Comparison of ENCODE assay signal across 14 cellular contexts in genomic region chr3:151971814-151972579, GRCh38.
DNase-seq lines count a peak whose midpoint lies in the region; ATAC-seq, FAIRE-seq and TF ChIP-seq lines count a peak whose summit lies in the region.
"Had no signal": no experiment of that assay in that cellular context is flagged by ENCODE, and none has a peak within 500 bp of the region (broad histone marks: within the 10 kb centered on the region; RNA-seq: fewer than 3 reads in every experiment).

No MANE protein-coding gene starts in this region.

- H3K27me3 ChIP-seq in bronchial epithelial cell (ENCODE audit: control insufficient read depth, insufficient read depth, low read length) (no peaks in the 10 kb centered on the region), pancreas (no peaks in the 10 kb centered on the region)

- no peaks in the 10 kb centered on the region for H3K27me3 Mint-ChIP-seq in activated CD4-positive, alpha-beta T cell treated with anti-CD3 and anti-CD28 coated beads for 36 hours
- H3K27me3 Mint-ChIP-seq: CD4-positive, alpha-beta T cell had no signal

- no peak overlapping the region for H3K27ac ChIP-seq in pancreas
- H3K27ac ChIP-seq: GM23248 had no signal

- CTCF ChIA-PET in activated CD4-positive, alpha-beta T cell treated with anti-CD3 and anti-CD28 coated beads for 36 hours (lab: Charles Lee), result interaction anchor here (0.5 kb wide), 1 partner anchor 77 kb away, joined by 3 read pairs; no protein-coding TSS in a partner anchor

- H3K4me1 ChIP-seq in pancreas, result peaks cover 0 to 14% (median 6%) of the 10 kb centered on the region in 3 donors

- no peak overlapping the region for H3K4me3 Mint-ChIP-seq in activated CD4-positive, alpha-beta T cell treated with anti-CD3 and anti-CD28 coated beads for 36 hours
- H3K4me3 Mint-ChIP-seq: activated T-cell treated with anti-CD3 and anti-CD28 coated beads, Interleukin-2, amount 50 U/mL, for 72 hours; CD4-positive, alpha-beta T cell had no signal

- H3K4me3 ChIP-seq in bronchial epithelial cell (ENCODE audit: low read depth, low read length) (no peak overlapping the region), pancreas (no peak overlapping the region)
- H3K4me3 ChIP-seq: GM23248 had no signal

- H3K36me3 ChIP-seq in bronchial epithelial cell (ENCODE audit: control insufficient read depth, insufficient read depth, low read length), result no peaks in the 10 kb centered on the region
- H3K36me3 ChIP-seq in pancreas, result no peaks in the 10 kb centered on the region

- TF ChIP-seq CTCF in bronchial epithelial cell (IDR thresholded peaks at IDR 0.05; ENCODE audit: insufficient read depth, low read length, severe bottlenecking) (no peak), pancreas (IDR thresholded peaks at IDR 0.05) (no peak)

- H3K9me3 ChIP-seq in pancreas, result no peaks in the 10 kb centered on the region

- no peaks in the 10 kb centered on the region for H3K4me1 Mint-ChIP-seq in activated CD4-positive, alpha-beta T cell treated with anti-CD3 and anti-CD28 coated beads for 36 hours

- POLR2A ChIA-PET in activated CD4-positive, alpha-beta T cell treated with anti-CD3 and anti-CD28 coated beads for 36 hours (lab: Charles Lee), result no interaction called here

- H3K36me3 Mint-ChIP-seq in activated CD4-positive, alpha-beta T cell treated with anti-CD3 and anti-CD28 coated beads for 36 hours (ENCODE audit: low read depth), result no peaks in the 10 kb centered on the region

- ATAC-seq in pancreas (peak in 2 of 4 donors; percentile 28 to 37), GM19395 (IDR thresholded peaks at IDR 0.05; ENCODE audit: unreplicated experiment) (no peak), HG03439 (IDR thresholded peaks at IDR 0.05; ENCODE audit: unreplicated experiment) (no peak)
- no peak for ATAC-seq in activated CD4-positive, alpha-beta T cell treated with anti-CD3 and anti-CD28 coated beads for 36 hours
- ATAC-seq: activated T-cell treated with anti-CD3 and anti-CD28 coated beads, Interleukin-2, amount 50 U/mL, for 72 hours; stimulated activated naive CD8-positive, alpha-beta T cell treated with anti-CD3 and anti-CD28 coated beads, Interleukin-15, Interleukin-2, amounts not matched to agents 100 U/mL and 50 U/mL, for 24 hours had no signal

- no peak overlapping the region for H3K27ac Mint-ChIP-seq in activated CD4-positive, alpha-beta T cell treated with anti-CD3 and anti-CD28 coated beads for 36 hours
- H3K27ac Mint-ChIP-seq: activated T-cell treated with anti-CD3 and anti-CD28 coated beads, Interleukin-2, amount 50 U/mL, for 72 hours; CD4-positive, alpha-beta T cell had no signal

- H3K9me3 Mint-ChIP-seq in activated CD4-positive, alpha-beta T cell treated with anti-CD3 and anti-CD28 coated beads for 36 hours (ENCODE audit: low read depth), result no peaks in the 10 kb centered on the region
- H3K9me3 Mint-ChIP-seq: activated T-cell treated with anti-CD3 and anti-CD28 coated beads, Interleukin-2, amount 50 U/mL, for 72 hours; CD4-positive, alpha-beta T cell had no signal

- 50 to 55% methylated on average over 5 of the region's 5 CpGs for WGBS in pancreas, 2 donors

- FAIRE-seq in bronchial epithelial cell (lab: Jason Lieb, UNC) (no peak), pancreas (lab: Jason Lieb, UNC) (peak; percentile 41)

- intact Hi-C loops in pancreas (cut with DNase I), result no loop called here
- intact Hi-C loops in activated CD4-positive, alpha-beta T cell treated with anti-CD3 and anti-CD28 coated beads for 36 hours (cut with DNase I, micrococcal nuclease), result no loop called here

- peak; percentile 92 for DNase-seq in HT-29 (ENCODE audit: low spot score)
- DNase-seq in NCI-H2029 (lab: John Stamatoyannopoulos, UW), result peak; percentile 20
- DNase-seq in bronchial epithelial cell (ENCODE audit: low read depth), result peak; percentile 22
- DNase-seq in pancreas, result no peak
- DNase-seq in activated CD4-positive, alpha-beta T cell treated with anti-CD3 and anti-CD28 coated beads for 36 hours, result no peak
- DNase-seq: activated T-cell treated with anti-CD3 and anti-CD28 coated beads, Interleukin-2, amount 50 U/mL, for 72 hours; CD4-positive, alpha-beta T cell; GM23248; midbrain; nucleus accumbens; stimulated activated naive CD8-positive, alpha-beta T cell treated with anti-CD3 and anti-CD28 coated beads, Interleukin-15, Interleukin-2, amounts not matched to agents 100 U/mL and 50 U/mL, for 24 hours; T1000 had no signal

Comparison
In these comparisons a context has a peak if more than half of its experiments do, and no peak if none do; other contexts are left out.
1. DNase-seq: peak in HT-29 (single experiment), NCI-H2029 (single experiment) and bronchial epithelial cell (single experiment); none in pancreas (0 of 6) and activated CD4-positive, alpha-beta T cell treated with anti-CD3 and anti-CD28 coated beads for 36 hours (single experiment).